Comparison of ENCODE assay signal across 9 cellular contexts in the genomic region with DNA sequence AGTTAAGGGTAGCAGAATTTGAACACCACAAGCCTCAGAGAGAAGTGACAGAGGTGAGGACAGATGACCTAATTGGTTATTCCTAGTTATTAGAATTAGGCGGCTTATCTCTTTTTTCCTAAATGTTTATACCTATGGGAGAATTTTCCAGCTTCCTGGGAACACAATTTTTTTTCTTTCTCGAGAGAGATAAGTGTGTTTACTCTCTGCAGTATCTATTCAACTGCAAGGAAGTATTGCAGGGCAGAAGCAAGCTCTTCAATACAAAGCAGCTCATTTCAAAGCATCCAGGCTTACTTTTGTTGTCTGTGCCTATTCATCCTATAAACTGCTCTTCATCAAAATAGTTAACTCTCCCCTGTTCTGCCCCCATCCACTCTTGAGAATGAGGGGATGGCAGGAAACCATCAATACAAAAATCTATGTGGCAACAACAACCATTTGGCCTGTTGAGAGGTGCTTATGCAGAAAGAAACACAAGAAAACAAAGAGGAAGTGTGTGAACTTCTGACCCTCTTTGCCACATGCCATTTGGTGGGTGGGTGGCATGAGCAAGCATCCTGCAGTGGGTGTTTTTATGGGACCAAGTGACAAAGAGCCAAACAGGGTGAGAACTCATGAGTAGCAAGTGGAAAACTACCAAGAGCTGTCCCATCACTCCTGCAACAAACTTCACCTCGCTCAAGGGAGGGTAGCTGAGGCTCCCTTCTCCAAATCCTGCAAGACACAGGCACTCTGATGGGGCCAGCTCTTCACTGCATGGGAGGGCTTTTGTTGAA. TPM values are rescaled to one million over a fixed set of nuclear protein-coding genes. Genes with fewer than 3 reads are reported as not detected.
A peak's percentile ranks its signal among the peaks of the same experiment; 100 is the strongest.
DNase-seq lines count a peak whose midpoint lies in the region; ATAC-seq, FAIRE-seq and TF ChIP-seq lines count a peak whose summit lies in the region.
"Had no signal": no experiment of that assay in that cellular context is flagged by ENCODE, and none has a peak within 500 bp of the region (broad histone marks: within the 10 kb centered on the region; RNA-seq: fewer than 3 reads in every experiment).

No MANE protein-coding gene starts in this region.

- no peaks in the 10 kb centered on the region for H3K9me1 ChIP-seq in K562 (ENCODE audit: control insufficient read depth, insufficient read depth, low read length)

- H2AFZ ChIP-seq in K562 (ENCODE audit: low read depth, low read length): peak overlapping the region; percentile 43; the same call in 1 of the 2 replicates

- H4K20me1 ChIP-seq in K562 (replicated peaks; ENCODE audit: control insufficient read depth, insufficient read depth, low read length): no peaks in the 10 kb centered on the region

- in situ Hi-C loops in K562 (cut with MboI): no loop called here

- H3K4me2 ChIP-seq in K562 (ENCODE audit: insufficient read depth, low read length): peak overlapping the region; percentile 13; the same call in 1 of the 2 replicates

- ATAC-seq in K562 (no peak), GM21528 (IDR thresholded peaks at IDR 0.05; ENCODE audit: low FRiP score, unreplicated experiment) (no peak), GM19351 (IDR thresholded peaks at IDR 0.05; ENCODE audit: unreplicated experiment) (no peak)
- ATAC-seq: body of pancreas had no signal

- no peak for TF ChIP-seq RAD21 in K562 (CRISPR knock-in tag; conservative IDR thresholded peaks at IDR 0.05 in 1 of 2, IDR thresholded peaks at IDR 0.05 in 1 of 2)

- H3K79me2 ChIP-seq in K562 (ENCODE audit: control insufficient read depth, insufficient read depth, low read length): no peaks in the 10 kb centered on the region

- no peaks in the 10 kb centered on the region for H3K36me3 ChIP-seq in K562 (ENCODE audit: control insufficient read depth, insufficient read depth, low read length)

- DNase-seq in NCI-H510A treated with DMSO at 0.1 percent for 48 hours (lab: John Stamatoyannopoulos, UW) (peak; percentile 45), NCI-H510A (lab: John Stamatoyannopoulos, UW) (no peak), RPMI7951 (ENCODE audit: low read depth) (peak; percentile 30), K562 (ENCODE audit: extremely low read depth in 1 of 4, low spot score in 3 of 4) (no peak), D341Med (ENCODE audit: low spot score) (no peak)
- peak; percentile 20 to 44 for DNase-seq in stimulated activated CD8-positive, alpha-beta memory T cell treated with anti-CD3 and anti-CD28 coated beads, Interleukin-15, amount 100 ng/mL, for 4 hours (ENCODE audit: low read depth in 2 of 2)

- no peaks in the 10 kb centered on the region for H3K27me3 ChIP-seq in K562 (ENCODE audit: control insufficient read depth in 2 of 2, insufficient read depth in 2 of 2, low read length in 2 of 2)
- H3K27me3 ChIP-seq: body of pancreas had no signal

- POLR2A ChIA-PET in K562 (lab: Yijun Ruan, JAX): interaction anchor here (0.6 to 1.4 kb wide), 3 partner anchors 12 to 75 kb away, joined by 3 to 5 read pairs (median 3); no protein-coding TSS in a partner anchor

- H3K4me3 ChIP-seq in K562: no peak overlapping the region
- H3K4me3 ChIP-seq: body of pancreas had no signal

- H3K27ac ChIP-seq in K562 (ENCODE audit: extremely low read depth, low read depth, low read length): no peak overlapping the region
- H3K27ac ChIP-seq: body of pancreas had no signal

- intact Hi-C loops in K562 (cut with micrococcal nuclease): no loop called here

- no TSS peak for BruUV-seq in K562 (replicated peaks; lab: Mats Ljungman, UMichigan)

- CTCF ChIA-PET in K562 (lab: Yijun Ruan, JAX; ENCODE audit: low intra/inter-chr PET ratio): no interaction called here

- no peaks in the 10 kb centered on the region for H3K9me3 ChIP-seq in K562 (replicated peaks; ENCODE audit: control insufficient read depth, insufficient read depth, low read depth, low read length)
- H3K9me3 ChIP-seq: body of pancreas had no signal

- no peak for TF ChIP-seq EP300 in K562 (IDR thresholded peaks at IDR 0.05; ENCODE audit: low read length)

- no peak for FAIRE-seq in K562 (lab: Jason Lieb, UNC)

- no peak overlapping the region for H3K9ac ChIP-seq in K562 (ENCODE audit: insufficient read depth in 1 of 2, low read depth in 2 of 2, low read length in 2 of 2)

- no peak for TF ChIP-seq CTCF in K562 (IDR thresholded peaks at IDR 0.05 in 2 of 3, conservative IDR thresholded peaks at IDR 0.05 in 1 of 3; ENCODE audit: insufficient read depth in 2 of 3, low read depth in 1 of 3, low read length in 3 of 3)

- 5% methylated on average over 3 of the region's 3 CpGs for WGBS in K562 (ENCODE audit: insufficient coverage, low coverage, missing lambda C conversion rate)

- H3K4me1 ChIP-seq in K562 (replicated peaks in 1 of 2; ENCODE audit: control insufficient read depth in 2 of 2, insufficient read depth in 2 of 2, low read length in 2 of 2): peaks cover 0 to 26% of the 10 kb centered on the region in 2 experiments; a peak in 4 of 5 replicates
- H3K4me1 ChIP-seq: body of pancreas had no signal

- TF ChIP-seq POLR2A in K562 (conservative IDR thresholded peaks at IDR 0.05): no peak

TF ChIP-seq in K562, 482 proteins besides CTCF, POLR2A, EP300 and RAD21 (continues in another document):
- TF ChIP-seq PHF20 (IDR thresholded peaks at IDR 0.05; ENCODE audit: partially characterized antibody) (no peak), POU5F1 (IDR thresholded peaks at IDR 0.05; ENCODE audit: borderline replicate concordance, low read depth, low read length, partially characterized antibody) (no peak), ZSCAN32 (CRISPR knock-in tag; IDR thresholded peaks at IDR 0.05) (no peak), SIRT6 (IDR thresholded peaks at IDR 0.05; ENCODE audit: low read depth, low read length) (no peak), ZC3H8 (IDR thresholded peaks at IDR 0.05) (no peak), ZNF140 (CRISPR knock-in tag; IDR thresholded peaks at IDR 0.05) (no peak), MECOM (CRISPR knock-in tag; IDR thresholded peaks at IDR 0.05) (no peak), EGR1 (conservative IDR thresholded peaks at IDR 0.05) (peak; percentile 19; the same call in 1 of the 2 replicates), ZNF316 (IDR thresholded peaks at IDR 0.05) (no peak), FOXJ2 (tag; IDR thresholded peaks at IDR 0.05) (0 out of 2 replicates have a peak, but pooled peaks have one; percentile 41), SPI1 (IDR thresholded peaks at IDR 0.05; ENCODE audit: borderline replicate concordance, low read depth, low read length) (peak; percentile 91)
- TF ChIP-seq, protein P1, sequence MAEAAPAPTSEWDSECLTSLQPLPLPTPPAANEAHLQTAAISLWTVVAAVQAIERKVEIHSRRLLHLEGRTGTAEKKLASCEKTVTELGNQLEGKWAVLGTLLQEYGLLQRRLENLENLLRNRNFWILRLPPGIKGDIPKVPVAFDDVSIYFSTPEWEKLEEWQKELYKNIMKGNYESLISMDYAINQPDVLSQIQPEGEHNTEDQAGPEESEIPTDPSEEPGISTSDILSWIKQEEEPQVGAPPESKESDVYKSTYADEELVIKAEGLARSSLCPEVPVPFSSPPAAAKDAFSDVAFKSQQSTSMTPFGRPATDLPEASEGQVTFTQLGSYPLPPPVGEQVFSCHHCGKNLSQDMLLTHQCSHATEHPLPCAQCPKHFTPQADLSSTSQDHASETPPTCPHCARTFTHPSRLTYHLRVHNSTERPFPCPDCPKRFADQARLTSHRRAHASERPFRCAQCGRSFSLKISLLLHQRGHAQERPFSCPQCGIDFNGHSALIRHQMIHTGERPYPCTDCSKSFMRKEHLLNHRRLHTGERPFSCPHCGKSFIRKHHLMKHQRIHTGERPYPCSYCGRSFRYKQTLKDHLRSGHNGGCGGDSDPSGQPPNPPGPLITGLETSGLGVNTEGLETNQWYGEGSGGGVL (CRISPR knock-in tag; IDR thresholded peaks at IDR 0.05): no peak

RNA-seq across cellular contexts. Expression of a gene that starts 50.6 kb away (rescaled TPM):
- total RNA-seq in RPMI7951 (2014; rRNA removed; shearing (Covaris generic)): 20.1 and 21.1 TPM in 2 replicates
- total RNA-seq in K562 (2011; cell fraction: chromatin; rRNA removed; ENCODE audit: low replicate concordance): 32.3 and 65.6 TPM in 2 replicates
- 16.3 and 20.5 TPM in 2 replicates for total RNA-seq in K562 (2011; cell fraction: nucleolus; rRNA removed)
- total RNA-seq in K562 (2011; cell fraction: nucleoplasm; rRNA removed): 51.1 and 85.3 TPM in 2 replicates
- total RNA-seq in K562 (2014; rRNA removed) (24.6 and 27.7 TPM in 2 replicates), K562 (2014; rRNA removed; fragmentation: Illumina TruSeq; extraction: Trizol) (32.3 and 41.3 TPM in 2 replicates), K562 (2015; rRNA removed; fragmentation: Illumina TruSeq; extraction: Trizol) (26.1 and 27.0 TPM in 2 replicates), K562 (2021) (61.6 and 67.6 TPM in 2 replicates)
- polyA plus RNA-seq in K562 (2011; rRNA removed) (37.8 and 39.8 TPM in 2 replicates), K562 (2014; fragmentation: Illumina TruSeq; extraction: Trizol) (68.2 and 72.0 TPM in 2 replicates), K562 (2014; fragmentation: Nextera tagmentation; extraction: Ambion mirVana) (10 to 100 TPM; 31.5 to 39.3 TPM), K562 (2014; rRNA removed) (51.9 and 55.0 TPM in 2 replicates)
- polyA plus RNA-seq in K562 (2011; cell fraction: cytosol; rRNA removed): 32.8 and 39.1 TPM in 2 replicates
- 51.4 and 65.2 TPM in 2 replicates for polyA plus RNA-seq in K562 (2011; cell fraction: nucleus; rRNA removed)
- 60.8 and 80.0 TPM in 2 replicates for polyA plus RNA-seq in K562 (2012)
- 26.4 and 29.9 TPM in 2 replicates for polyA minus RNA-seq in K562 (2011; rRNA and poly(A)+ RNA removed)
- 15.9 and 17.2 TPM in 2 replicates for polyA minus RNA-seq in K562 (2011; cell fraction: cytosol; rRNA and poly(A)+ RNA removed)
- polyA minus RNA-seq in K562 (2011; cell fraction: nucleus; rRNA and poly(A)+ RNA removed): 36.5 and 42.4 TPM in 2 replicates

RNA-seq across cellular contexts. Expression of a gene that starts 50.6 kb away (rescaled TPM):
- total RNA-seq in RPMI7951 (2014; rRNA removed; shearing (Covaris generic)): 7.5 and 8.4 TPM in 2 replicates
- 44.3 and 119 TPM in 2 replicates for total RNA-seq in K562 (2011; cell fraction: chromatin; rRNA removed; ENCODE audit: low replicate concordance)
- total RNA-seq in K562 (2011; cell fraction: nucleolus; rRNA removed): 25.8 and 32.5 TPM in 2 replicates
- total RNA-seq in K562 (2011; cell fraction: nucleoplasm; rRNA removed): 67.2 and 119 TPM in 2 replicates
- total RNA-seq in K562 (2014; rRNA removed) (6.9 and 7.6 TPM in 2 replicates), K562 (2014; rRNA removed; fragmentation: Illumina TruSeq; extraction: Trizol) (16.7 TPM in 2 replicates), K562 (2015; rRNA removed; fragmentation: Illumina TruSeq; extraction: Trizol) (16.4 and 17.2 TPM in 2 replicates), K562 (2021) (12.1 and 13.6 TPM in 2 replicates)
- polyA plus RNA-seq in K562 (2011; rRNA removed) (19.4 and 20.6 TPM in 2 replicates), K562 (2014; fragmentation: Illumina TruSeq; extraction: Trizol) (6.7 and 9.0 TPM in 2 replicates), K562 (2014; fragmentation: Nextera tagmentation; extraction: Ambion mirVana) (1 to 10 TPM; 2.9 to 3.4 TPM), K562 (2014; rRNA removed) (5.4 and 7.1 TPM in 2 replicates)
- polyA plus RNA-seq in K562 (2011; cell fraction: cytosol; rRNA removed): 3.6 and 12.2 TPM in 2 replicates
- 30.2 and 47.9 TPM in 2 replicates for polyA plus RNA-seq in K562 (2011; cell fraction: nucleus; rRNA removed)
- polyA plus RNA-seq in K562 (2012): 6.1 and 7.8 TPM in 2 replicates
- 58.5 and 67.8 TPM in 2 replicates for polyA minus RNA-seq in K562 (2011; rRNA and poly(A)+ RNA removed)
- polyA minus RNA-seq in K562 (2011; cell fraction: cytosol; rRNA and poly(A)+ RNA removed): 23.0 and 26.3 TPM in 2 replicates
- 61.1 and 106 TPM in 2 replicates for polyA minus RNA-seq in K562 (2011; cell fraction: nucleus; rRNA and poly(A)+ RNA removed)

Comparison
In these comparisons a context has a peak if more than half of its experiments do, and no peak if none do; other contexts are left out.
1. DNase-seq: peak in NCI-H510A treated with DMSO at 0.1 percent for 48 hours (single experiment), RPMI7951 (single experiment) and stimulated activated CD8-positive, alpha-beta memory T cell treated with anti-CD3 and anti-CD28 coated beads, Interleukin-15, amount 100 ng/mL, for 4 hours (2 of 2); none in NCI-H510A (single experiment), K562 (0 of 4) and D341Med (single experiment).